Comparison of ENCODE assay signal across 7 cellular contexts in the genomic region with DNA sequence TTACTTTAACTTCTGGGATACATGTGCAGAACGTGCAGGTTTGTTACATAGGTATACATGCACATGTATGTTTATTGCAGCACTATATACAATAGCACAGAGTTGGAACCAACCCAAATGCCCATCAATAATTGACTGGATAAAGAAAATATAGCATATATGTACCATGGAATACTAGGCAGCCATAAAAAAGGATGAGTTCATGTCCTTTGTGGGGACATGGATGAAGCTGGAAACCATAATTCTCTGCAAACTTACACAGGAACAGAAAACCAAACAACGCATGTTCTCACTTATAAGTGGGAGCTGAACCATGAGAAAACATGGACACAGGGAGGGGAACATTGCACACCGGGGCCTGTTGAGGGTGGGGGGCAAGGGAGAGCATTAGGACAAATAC.
DNase-seq lines count a peak whose midpoint lies in the region; ATAC-seq, FAIRE-seq and TF ChIP-seq lines count a peak whose summit lies in the region.
"Not testable (repeated sequence)": the region's sequence is repeated elsewhere in the genome, so short reads cannot be mapped to it uniquely, and the experiment has no call there.

No MANE protein-coding gene starts in this region.

- not testable (repeated sequence) for ATAC-seq in IMR-90 (ENCODE audit: low read depth); T-helper 17 cell; K562; stimulated activated effector memory CD8-positive, alpha-beta T cell treated with anti-CD3 and anti-CD28 coated beads, Interleukin-12 subunit alpha, Interleukin-12 subunit beta, amount 100 ng/mL, for 72 hours

- no CpG with 5 or more reads among the region's 3 CpGs for WGBS in IMR-90 (ENCODE audit: extremely low coverage in 2 of 2, insufficient read length in 1 of 2), 2 experiments
- WGBS in K562 (ENCODE audit: insufficient coverage, low coverage, missing lambda C conversion rate): 5% methylated on average over 3 of the region's 3 CpGs

- peak overlapping the region; percentile 21 for H3K4me3 Mint-ChIP-seq in T-helper 17 cell
- H3K4me3 Mint-ChIP-seq in neural crest cell; stimulated activated effector memory CD8-positive, alpha-beta T cell treated with anti-CD3 and anti-CD28 coated beads, Interleukin-12 subunit alpha, Interleukin-12 subunit beta, amount 100 ng/mL, for 72 hours: not testable (repeated sequence)

- not testable (repeated sequence) for TF ChIP-seq POLR2A in IMR-90 (IDR thresholded peaks at IDR 0.05; ENCODE audit: low read depth, low read length); K562 (conservative IDR thresholded peaks at IDR 0.05)

- POLR2A ChIA-PET in HEK293 (lab: Yijun Ruan, JAX): interaction anchor here (0.7 kb wide), 1 partner anchor 85 kb away, joined by 4 read pairs; no protein-coding TSS in a partner anchor
- POLR2A ChIA-PET in IMR-90 (lab: Charles Lee; ENCODE audit: unreplicated experiment); K562 (lab: Yijun Ruan, JAX): not testable (repeated sequence)

- intact Hi-C loops in IMR-90 (cut with micrococcal nuclease): loop anchor here (5.0 to 10.0 kb wide), 2 partner anchors 45 to 142 kb away; no protein-coding TSS in a partner anchor
- intact Hi-C loops in K562 (cut with micrococcal nuclease): loop anchor here (5.0 kb wide), 1 partner anchor 245 kb away; no protein-coding TSS in a partner anchor

- not testable (repeated sequence) for BruUV-seq in IMR-90 (replicated peaks; lab: Mats Ljungman, UMichigan); K562 (replicated peaks; lab: Mats Ljungman, UMichigan)

- not testable (repeated sequence) for TF ChIP-seq CTCF in HEK293 (tag by site-specific recombination; IDR thresholded peaks at IDR 0.05); IMR-90 (conservative IDR thresholded peaks at IDR 0.05; ENCODE audit: low read depth, low read length); K562 (IDR thresholded peaks at IDR 0.05 in 2 of 3, conservative IDR thresholded peaks at IDR 0.05 in 1 of 3; ENCODE audit: insufficient read depth in 2 of 3, low read depth in 1 of 3, low read length in 3 of 3); neural crest cell (conservative IDR thresholded peaks at IDR 0.05)

- H2BK15ac ChIP-seq in IMR-90 (ENCODE audit: low read depth, low read length): not testable (repeated sequence)

- H3K18ac ChIP-seq in IMR-90 (ENCODE audit: low read depth, low read length): not testable (repeated sequence)

- not testable (repeated sequence) for H3K79me1 ChIP-seq in IMR-90 (ENCODE audit: low read depth in 1 of 2, low read length in 2 of 2)

- not testable (repeated sequence) for H3K56ac ChIP-seq in IMR-90 (ENCODE audit: extremely low read depth, insufficient read depth, low read length)

- H4K20me1 ChIP-seq in BLaER1 treated with 17β-estradiol and CSF1 and Interleukin-3, amounts not matched to agents 10 nM and 100 nM; IMR-90 (ENCODE audit: insufficient read depth, low read length); K562 (replicated peaks; ENCODE audit: control insufficient read depth, insufficient read depth, low read length): not testable (repeated sequence)

- not testable (repeated sequence) for H2BK20ac ChIP-seq in IMR-90 (ENCODE audit: low read depth, low read length)

- not testable (repeated sequence) for DNase-seq in IMR-90; T-helper 17 cell; K562 (ENCODE audit: extremely low read depth in 1 of 4, low spot score in 3 of 4); neural crest cell (ENCODE audit: low read depth, low spot score); stimulated activated effector memory CD8-positive, alpha-beta T cell treated with anti-CD3 and anti-CD28 coated beads, Interleukin-12 subunit alpha, Interleukin-12 subunit beta, amount 100 ng/mL, for 72 hours (ENCODE audit: low spot score in 2 of 2)

- not testable (repeated sequence) for H3K27ac ChIP-seq in BLaER1 treated with 17β-estradiol and CSF1 and Interleukin-3, amounts not matched to agents 10 nM and 100 nM; HEK293 (ENCODE audit: extremely low read depth, low read depth, low read length); IMR-90 (ENCODE audit: insufficient read depth, low read length); K562 (ENCODE audit: extremely low read depth, low read depth, low read length)

- CTCF ChIA-PET in HEK293 (lab: Yijun Ruan, JAX): interaction anchor here (0.9 to 2.5 kb wide), 3 partner anchors 61 to 414 kb away, joined by 3 to 15 read pairs (median 13); no protein-coding TSS in a partner anchor
- CTCF ChIA-PET in IMR-90 (lab: Yijun Ruan, JAX): interaction anchor here (1.0 kb wide), 1 partner anchor 35 kb away, joined by 3 read pairs; no protein-coding TSS in a partner anchor
- CTCF ChIA-PET in K562 (lab: Yijun Ruan, JAX; ENCODE audit: low intra/inter-chr PET ratio): interaction anchor here (0.5 to 5.4 kb wide), 2 partner anchors 329 to 798 kb away, joined by 3 to 97 read pairs; no protein-coding TSS in a partner anchor

- dilution Hi-C loops in IMR-90 (cut with HindIII; ENCODE audit: low sequenced_read_pairs, unreplicated experiment): not testable (repeated sequence)

- not testable (repeated sequence) for H4K8ac ChIP-seq in IMR-90 (ENCODE audit: low read depth in 2 of 2, low read length in 2 of 2)

- not testable (repeated sequence) for H3K79me2 ChIP-seq in K562 (ENCODE audit: control insufficient read depth, insufficient read depth, low read length)

- H2AK5ac ChIP-seq in IMR-90 (ENCODE audit: low read depth, low read length): peak overlapping the region; percentile 39; the same call in 1 of the 2 replicates

- 0 out of 2 replicates have a peak overlapping the region, but pooled peaks have one; percentile 96 for H2BK120ac ChIP-seq in IMR-90 (ENCODE audit: low read depth, low read length)

- peaks cover 13% of the 10 kb centered on the region for H3K9me1 ChIP-seq in IMR-90 (ENCODE audit: insufficient read depth, low read length)
- H3K9me1 ChIP-seq in K562 (ENCODE audit: control insufficient read depth, insufficient read depth, low read length): not testable (repeated sequence)

- not testable (repeated sequence) for H3K9me3 ChIP-seq in BLaER1 treated with 17β-estradiol and CSF1 and Interleukin-3, amounts not matched to agents 10 nM and 100 nM (replicated peaks in 1 of 11); HEK293 (ENCODE audit: control insufficient read depth, insufficient read depth, low read depth, low read length); IMR-90 (ENCODE audit: control insufficient read depth, insufficient read depth, low read length); T-helper 17 cell (ENCODE audit: control insufficient read depth, low read length, poor library complexity, severe bottlenecking); K562 (replicated peaks; ENCODE audit: control insufficient read depth, insufficient read depth, low read depth, low read length)

- H3K4me1 ChIP-seq in BLaER1 treated with 17β-estradiol and CSF1 and Interleukin-3, amounts not matched to agents 10 nM and 100 nM: peaks cover 18 to 47% (median 32%) of the 10 kb centered on the region in 10 experiments
- not testable (repeated sequence) for H3K4me1 ChIP-seq in HEK293 (ENCODE audit: control insufficient read depth, insufficient read depth, low read length); K562 (replicated peaks in 1 of 2; ENCODE audit: control insufficient read depth in 2 of 2, insufficient read depth in 2 of 2, low read length in 2 of 2)
- H3K4me1 ChIP-seq in IMR-90 (ENCODE audit: control insufficient read depth, insufficient read depth, low read length): peaks cover 17% of the 10 kb centered on the region

- H3K9ac ChIP-seq in BLaER1 treated with 17β-estradiol and CSF1 and Interleukin-3, amounts not matched to agents 10 nM and 100 nM; IMR-90 (ENCODE audit: low read depth, low read length); K562 (ENCODE audit: insufficient read depth in 1 of 2, low read depth in 2 of 2, low read length in 2 of 2): not testable (repeated sequence)

- in situ Hi-C loops in IMR-90 (cut with MboI; ENCODE audit: low sequenced_read_pairs): loop anchor here (10.0 kb wide), 1 partner anchor 52 kb away; no protein-coding TSS in a partner anchor
- in situ Hi-C loops in K562 (cut with MboI): not testable (repeated sequence)

- H2AFZ ChIP-seq in IMR-90 (replicated peaks; ENCODE audit: low read length, poor library complexity); K562 (ENCODE audit: low read depth, low read length): not testable (repeated sequence)

- FAIRE-seq in K562 (lab: Jason Lieb, UNC): not testable (repeated sequence)

- H3K4me3 ChIP-seq in BLaER1 treated with 17β-estradiol and CSF1 and Interleukin-3, amounts not matched to agents 10 nM and 100 nM; HEK293 (ENCODE audit: low read depth, low read length); IMR-90 (ENCODE audit: insufficient read depth, low read depth, low read length); K562: not testable (repeated sequence)

- H3K9me3 Mint-ChIP-seq in neural crest cell; stimulated activated effector memory CD8-positive, alpha-beta T cell treated with anti-CD3 and anti-CD28 coated beads, Interleukin-12 subunit alpha, Interleukin-12 subunit beta, amount 100 ng/mL, for 72 hours: not testable (repeated sequence)

- not testable (repeated sequence) for H2BK5ac ChIP-seq in IMR-90 (ENCODE audit: low read depth, low read length, poor library complexity, severe bottlenecking)

- H3K4ac ChIP-seq in IMR-90 (ENCODE audit: low read depth, low read length): not testable (repeated sequence)

- not testable (repeated sequence) for H3K36me3 ChIP-seq in BLaER1 treated with 17β-estradiol and CSF1 and Interleukin-3, amounts not matched to agents 10 nM and 100 nM; HEK293 (ENCODE audit: control insufficient read depth in 2 of 2, insufficient read depth in 1 of 2, low read length in 2 of 2); IMR-90 (ENCODE audit: control insufficient read depth, insufficient read depth, low read length); K562 (ENCODE audit: control insufficient read depth, insufficient read depth, low read length)

- peak overlapping the region in 6 of 11 experiments; percentile 74 to 86 (median 82); a peak in 9 of 22 replicates for H3K4me2 ChIP-seq in BLaER1 treated with 17β-estradiol and CSF1 and Interleukin-3, amounts not matched to agents 10 nM and 100 nM
- not testable (repeated sequence) for H3K4me2 ChIP-seq in IMR-90 (ENCODE audit: low read depth, low read length); K562 (ENCODE audit: insufficient read depth, low read length)

- TF ChIP-seq EP300 in K562 (IDR thresholded peaks at IDR 0.05; ENCODE audit: low read length): not testable (repeated sequence)

- H3K36me3 Mint-ChIP-seq in T-helper 17 cell (ENCODE audit: low read depth); neural crest cell (ENCODE audit: low read depth); stimulated activated effector memory CD8-positive, alpha-beta T cell treated with anti-CD3 and anti-CD28 coated beads, Interleukin-12 subunit alpha, Interleukin-12 subunit beta, amount 100 ng/mL, for 72 hours: not testable (repeated sequence)

- not testable (repeated sequence) for H3K27me3 ChIP-seq in BLaER1 treated with 17β-estradiol and CSF1 and Interleukin-3, amounts not matched to agents 10 nM and 100 nM; IMR-90 (ENCODE audit: control insufficient read depth, insufficient read depth, low read length); K562 (ENCODE audit: control insufficient read depth in 2 of 2, insufficient read depth in 2 of 2, low read length in 2 of 2)

- H3K14ac ChIP-seq in IMR-90 (replicated peaks; ENCODE audit: low read depth, low read length): not testable (repeated sequence)

- H3K4me1 Mint-ChIP-seq in T-helper 17 cell (peaks cover 29% of the 10 kb centered on the region), neural crest cell (peaks cover 31% of the 10 kb centered on the region)
- H3K4me1 Mint-ChIP-seq in stimulated activated effector memory CD8-positive, alpha-beta T cell treated with anti-CD3 and anti-CD28 coated beads, Interleukin-12 subunit alpha, Interleukin-12 subunit beta, amount 100 ng/mL, for 72 hours: peaks cover 42% of the 10 kb centered on the region

- H3K23ac ChIP-seq in IMR-90 (ENCODE audit: low read depth, low read length): not testable (repeated sequence)

- TF ChIP-seq RAD21 in IMR-90 (IDR thresholded peaks at IDR 0.05; ENCODE audit: low read length); K562 (CRISPR knock-in tag; conservative IDR thresholded peaks at IDR 0.05 in 1 of 2, IDR thresholded peaks at IDR 0.05 in 1 of 2): not testable (repeated sequence)

- not testable (repeated sequence) for H4K91ac ChIP-seq in IMR-90 (ENCODE audit: insufficient read depth, low read depth, low read length)

- not testable (repeated sequence) for H2AK9ac ChIP-seq in IMR-90 (replicated peaks; ENCODE audit: low read depth, low read length, poor library complexity)

- H4K5ac ChIP-seq in IMR-90 (ENCODE audit: low read depth, low read length): not testable (repeated sequence)

- H3K27me3 Mint-ChIP-seq in T-helper 17 cell: peaks cover 23% of the 10 kb centered on the region
- H3K27me3 Mint-ChIP-seq in neural crest cell (ENCODE audit: low read depth): not testable (repeated sequence)

- H3K27ac Mint-ChIP-seq in T-helper 17 cell: not testable (repeated sequence)
- peak overlapping the region; percentile 59 for H3K27ac Mint-ChIP-seq in neural crest cell (ENCODE audit: unreplicated experiment)
- H3K27ac Mint-ChIP-seq in stimulated activated effector memory CD8-positive, alpha-beta T cell treated with anti-CD3 and anti-CD28 coated beads, Interleukin-12 subunit alpha, Interleukin-12 subunit beta, amount 100 ng/mL, for 72 hours: peak overlapping the region; percentile 41
